ENCODE assay signal across 21 cellular contexts in genomic region chr3:114112696-114113095, GRCh38. TPM values are rescaled to one million over a fixed set of nuclear protein-coding genes. Genes with fewer than 3 reads are reported as not detected.
DNase-seq lines count a peak whose midpoint lies in the region; ATAC-seq, FAIRE-seq and TF ChIP-seq lines count a peak whose summit lies in the region.
"Had no signal": no experiment of that assay in that cellular context is flagged by ENCODE, and none has a peak within 500 bp of the region (broad histone marks: within the 10 kb centered on the region; RNA-seq: fewer than 3 reads in every experiment).

No MANE protein-coding gene starts in this region.

- no peaks in the 10 kb centered on the region for H3K4me1 ChIP-seq in PC-3 (ENCODE audit: insufficient read depth, low read length)
- H3K4me1 ChIP-seq in pancreas: no peaks in the 10 kb centered on the region
- H3K4me1 ChIP-seq: prostate gland, tibial nerve had no signal

- 0 out of 2 replicates have a peak, but pooled peaks cover 2% of the 10 kb centered on the region for H3K9me2 ChIP-seq in PC-3 (replicated peaks; ENCODE audit: low read length)

- no peaks in the 10 kb centered on the region for H3K79me2 ChIP-seq in PC-3 (ENCODE audit: low read length)

- H3K4me3 ChIP-seq in PC-3 (ENCODE audit: low read length) (no peak overlapping the region), pancreas (no peak overlapping the region)
- H3K4me3 ChIP-seq: GM12878, prostate gland, tibial nerve had no signal

- H3K9ac ChIP-seq in PC-3 (ENCODE audit: low read length): no peak overlapping the region

- ATAC-seq in PC-3: no peak; the same call in 1 of the 2 replicates
- no peak for ATAC-seq in pancreas
- ATAC-seq: activated CD8-positive, alpha-beta T cell treated with anti-CD3 and anti-CD28 coated beads for 36 hours; GM12878; left lobe of liver; Panc1; stimulated activated effector memory CD8-positive, alpha-beta T cell treated with anti-CD3 and anti-CD28 coated beads, Interleukin-12 subunit alpha, Interleukin-12 subunit beta, amount 100 ng/mL, for 72 hours had no signal

- POLR2A ChIA-PET in PC-3 (lab: Charles Lee; ENCODE audit: unreplicated experiment): no interaction called here

- intact Hi-C loops in PC-3 (cut with micrococcal nuclease): no loop called here
- intact Hi-C loops in pancreas (cut with DNase I): no loop called here

- TF ChIP-seq CTCF in PC-3 (conservative IDR thresholded peaks at IDR 0.05; ENCODE audit: low read depth, low read length) (no peak), pancreas (IDR thresholded peaks at IDR 0.05) (no peak)

- WGBS in pancreas, 2 donors: 79 to 83% methylated on average over 6 of the region's 6 CpGs

- H3K27ac ChIP-seq in PC-3 (ENCODE audit: low read length) (no peak overlapping the region), pancreas (no peak overlapping the region)
- H3K27ac ChIP-seq: prostate gland, tibial nerve had no signal

- H3K36me3 ChIP-seq in PC-3 (ENCODE audit: low read depth, low read length): no peaks in the 10 kb centered on the region
- no peaks in the 10 kb centered on the region for H3K36me3 ChIP-seq in pancreas
- H3K36me3 ChIP-seq: prostate gland, tibial nerve had no signal

- H3K9me3 ChIP-seq in PC-3 (ENCODE audit: low read length) (no peaks in the 10 kb centered on the region), pancreas (no peaks in the 10 kb centered on the region)
- H3K9me3 ChIP-seq: prostate gland, tibial nerve had no signal

- no peak for FAIRE-seq in pancreas (lab: Jason Lieb, UNC)
- FAIRE-seq: GM12878 had no signal

- CTCF ChIA-PET in PC-3 (lab: Charles Lee): no interaction called here

- DNase-seq in EL (peak; percentile 47), PC-3 (peak; percentile 24), fibroblast of gingiva (ENCODE audit: low read depth) (peak; percentile 4), AG08396 (ENCODE audit: low spot score) (no peak), pancreas (no peak), mesenteric fat pad (ENCODE audit: low spot score) (no peak), NCI-H1417 treated with DMSO at 0.1 percent for 48 hours (lab: John Stamatoyannopoulos, UW) (no peak)
- DNase-seq: activated CD4-positive, alpha-beta T cell treated with anti-CD3 and anti-CD28 coated beads for 1 hour; activated CD8-positive, alpha-beta memory T cell treated with anti-CD3 and anti-CD28 coated beads, Interleukin-2, amount 50 U/mL, for 48 hours; activated CD8-positive, alpha-beta T cell treated with anti-CD3 and anti-CD28 coated beads for 36 hours; activated naive CD4-positive, alpha-beta T cell treated with anti-CD3 and anti-CD28 coated beads, Interleukin-2, amount 10 ng/mL, durations not matched to agents 7 days and 5 days; mesenchymal stem cell; NCI-H1417; NCI-H2081; SHP77 treated with DMSO at 0.1 percent for 48 hours had no signal

- H2AFZ ChIP-seq in PC-3 (ENCODE audit: low read length): no peak overlapping the region

- H3F3A ChIP-seq in PC-3 (ENCODE audit: low read length, unreplicated experiment): no peaks in the 10 kb centered on the region

- H3K27me3 ChIP-seq in PC-3 (ENCODE audit: low read length) (peaks cover 11% of the 10 kb centered on the region; the same call in 1 of the 2 replicates), pancreas (no peaks in the 10 kb centered on the region)
- H3K27me3 ChIP-seq: tibial nerve had no signal

- H3K4me2 ChIP-seq in PC-3 (ENCODE audit: low read length): no peak overlapping the region

- no peaks in the 10 kb centered on the region for H4K20me1 ChIP-seq in PC-3 (ENCODE audit: low read length)

- BruUV-seq in PC-3 (replicated peaks; lab: Mats Ljungman, UMichigan): no TSS peak

RNA-seq across cellular contexts. Expression of gene QTRT2, which starts 56.2 kb away (rescaled TPM):
- total RNA-seq in PC-3 (2014; rRNA removed) (35.0 and 38.0 TPM in 2 replicates), pancreas (10 to 100 TPM in 4 of 6 donors, 1 to 10 TPM in 2; 8.5 to 13.5 (median 12.0) TPM), mesenteric fat pad (21.4 TPM)
- polyA plus RNA-seq in pancreas: 1 to 10 TPM; 3.5 to 6.1 TPM

RNA-seq across cellular contexts. Expression of gene CCDC191, which starts 56.4 kb away (rescaled TPM):
- total RNA-seq in PC-3 (2014; rRNA removed) (1.3 and 1.7 TPM in 2 replicates), pancreas (1 to 10 TPM; 2.8 to 5.0 (median 3.8) TPM), mesenteric fat pad (1.3 TPM)
- 1 to 10 TPM; 5.1 to 8.7 TPM for polyA plus RNA-seq in pancreas

Comparison
In these comparisons a context has a peak if more than half of its experiments do, and no peak if none do; other contexts are left out.
1. DNase-seq: peak in EL (single experiment), PC-3 (single experiment) and fibroblast of gingiva (single experiment); none in AG08396 (single experiment), pancreas (0 of 6), mesenteric fat pad (single experiment) and NCI-H1417 treated with DMSO at 0.1 percent for 48 hours (single experiment).